ENCODE assay signal across 11 cellular contexts in the genomic region with DNA sequence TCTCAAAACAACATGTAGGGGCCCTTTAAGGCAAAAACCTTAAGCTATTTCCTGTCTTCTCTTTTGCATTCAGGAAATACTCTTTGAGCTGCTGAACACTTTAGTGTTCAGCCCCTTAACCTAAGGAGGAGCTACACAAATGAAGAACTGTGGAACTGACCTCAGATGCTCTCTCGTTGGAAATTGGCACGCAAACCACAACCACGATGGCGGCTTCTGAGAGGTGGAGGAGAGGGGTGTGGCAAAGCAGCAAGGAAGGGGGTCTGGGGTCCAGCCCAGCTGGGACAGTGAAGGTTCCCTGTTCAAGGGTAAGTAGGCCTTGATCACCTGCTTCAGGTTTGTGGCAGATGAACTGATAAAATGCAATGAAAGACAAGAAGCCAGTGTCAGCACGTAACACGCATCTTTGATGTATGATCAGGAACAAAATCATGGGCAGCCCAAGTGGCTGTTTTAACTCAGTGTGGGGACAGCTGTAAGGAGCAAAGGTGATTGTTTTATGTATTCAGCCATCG.
DNase-seq lines count a peak whose midpoint lies in the region; ATAC-seq and TF ChIP-seq lines count a peak whose summit lies in the region.
"Had no signal": no experiment of that assay in that cellular context is flagged by ENCODE, and none has a peak within 500 bp of the region (broad histone marks: within the 10 kb centered on the region; RNA-seq: fewer than 3 reads in every experiment).

No MANE protein-coding gene starts in this region.

- H4K91ac ChIP-seq in trophoblast cell (ENCODE audit: low read depth, low read length) = no peak overlapping the region

- H3K27ac Mint-ChIP-seq in CD4-positive, alpha-beta T cell = peak overlapping the region; percentile 93

- WGBS in trophoblast cell (ENCODE audit: extremely low coverage, insufficient coverage, insufficient read length) = no CpG with 5 or more reads among the region's 7 CpGs

- H4K12ac ChIP-seq in trophoblast cell (ENCODE audit: low read depth, low read length) = no peak overlapping the region

- no peak overlapping the region for H2AFZ ChIP-seq in trophoblast cell (ENCODE audit: insufficient read depth, low read length, poor library complexity)

- TF ChIP-seq CTCF in CD4-positive, alpha-beta T cell (IDR thresholded peaks at IDR 0.05) = no peak
- no peak for TF ChIP-seq CTCF in left ventricle myocardium inferior (IDR thresholded peaks at IDR 0.05; ENCODE audit: borderline replicate concordance)
- TF ChIP-seq CTCF in uterus (IDR thresholded peaks at IDR 0.05) = no peak

- peak overlapping the region; percentile 66 for H3K27ac ChIP-seq in CD4-positive, alpha-beta T cell (ENCODE audit: low read depth, low read length)
- H3K27ac ChIP-seq in rectal smooth muscle tissue (ENCODE audit: low read depth, low read length) (no peak overlapping the region), left ventricle myocardium inferior (replicated peaks) (no peak overlapping the region), uterus (no peak overlapping the region), trophoblast cell (ENCODE audit: low read depth, low read length) (no peak overlapping the region)

- no peak overlapping the region for H3K23ac ChIP-seq in trophoblast cell (ENCODE audit: low read length)

- no peak overlapping the region for H3K4ac ChIP-seq in trophoblast cell (ENCODE audit: low read depth, low read length)

- peaks cover 8% of the 10 kb centered on the region for H3K9me3 ChIP-seq in CD4-positive, alpha-beta T cell (ENCODE audit: control insufficient read depth, low read length)
- H3K9me3 ChIP-seq in left ventricle myocardium inferior (replicated peaks) = peaks cover 14% of the 10 kb centered on the region
- H3K9me3 ChIP-seq in uterus = peaks cover 0 to 3% of the 10 kb centered on the region in 2 donors
- H3K9me3 ChIP-seq in trophoblast cell (ENCODE audit: insufficient read depth, low read depth, low read length) = peaks cover 7% of the 10 kb centered on the region
- H3K9me3 ChIP-seq: BE2C had no signal

- DNase-seq in CD4-positive, alpha-beta T cell = peak; percentile 41 to 73 (median 54)
- DNase-seq in NOMO-1 treated with DMSO at 0.1 percent for 48 hours (lab: John Stamatoyannopoulos, UW; ENCODE audit: unreplicated experiment) (peak; percentile 94), activated T-cell treated with anti-CD3 and anti-CD28 coated beads for 48 hours (ENCODE audit: low read depth) (peak; percentile 53), left ventricle myocardium inferior (no peak), uterus (no peak), trophoblast cell (no peak)
- DNase-seq: BE2C, NCI-H187 treated with DMSO at 0.1 percent for 48 hours had no signal

- no peaks in the 10 kb centered on the region for H3K4me1 ChIP-seq in rectal smooth muscle tissue (ENCODE audit: control insufficient read depth, insufficient read depth, low read length)
- H3K4me1 ChIP-seq in left ventricle myocardium inferior = no peaks in the 10 kb centered on the region
- H3K4me1 ChIP-seq in uterus = no peaks in the 10 kb centered on the region
- H3K4me1 ChIP-seq in trophoblast cell (ENCODE audit: control insufficient read depth in 1 of 2, insufficient read depth in 2 of 2, low read length in 2 of 2) = no peaks in the 10 kb centered on the region

- no peak overlapping the region for H4K8ac ChIP-seq in trophoblast cell (ENCODE audit: low read depth, low read length)

- H3K36me3 ChIP-seq in rectal smooth muscle tissue (ENCODE audit: control insufficient read depth, insufficient read depth, low read length) (no peaks in the 10 kb centered on the region), left ventricle myocardium inferior (no peaks in the 10 kb centered on the region), uterus (no peaks in the 10 kb centered on the region), trophoblast cell (ENCODE audit: control insufficient read depth in 1 of 2, insufficient read depth in 2 of 2, low read length in 2 of 2) (no peaks in the 10 kb centered on the region)
- H3K36me3 ChIP-seq: BE2C had no signal

- peak overlapping the region; percentile 5 for H3K9ac ChIP-seq in rectal smooth muscle tissue (ENCODE audit: low read length)
- no peak overlapping the region for H3K9ac ChIP-seq in trophoblast cell (ENCODE audit: low read length)

- no peaks in the 10 kb centered on the region for H3K79me1 ChIP-seq in trophoblast cell (ENCODE audit: low read length)

- no peak overlapping the region for H2AK5ac ChIP-seq in trophoblast cell (ENCODE audit: low read length)

- H3K79me2 ChIP-seq in trophoblast cell (ENCODE audit: control insufficient read depth, insufficient read depth, low read length, poor library complexity) = no peaks in the 10 kb centered on the region

- no peak overlapping the region for H2BK5ac ChIP-seq in trophoblast cell (ENCODE audit: low read depth, low read length, poor library complexity)

- peaks cover 7% of the 10 kb centered on the region for H3K9me3 Mint-ChIP-seq in CD4-positive, alpha-beta T cell

- H3K27me3 Mint-ChIP-seq in CD4-positive, alpha-beta T cell = no peaks in the 10 kb centered on the region

- H3K4me1 Mint-ChIP-seq in CD4-positive, alpha-beta T cell (ENCODE audit: low read depth) = peaks cover 53% of the 10 kb centered on the region

- no peak overlapping the region for H3K14ac ChIP-seq in trophoblast cell (ENCODE audit: low read length)

- peak overlapping the region; percentile 82 for H3K4me3 Mint-ChIP-seq in CD4-positive, alpha-beta T cell

- CTCF ChIA-PET in CD4-positive, alpha-beta T cell (lab: Charles Lee) = interaction anchor here (0.6 to 1.4 kb wide), 2 partner anchors 25 to 347 kb away, joined by 3 to 5 read pairs; no protein-coding TSS in a partner anchor

- H3K36me3 Mint-ChIP-seq in CD4-positive, alpha-beta T cell (ENCODE audit: low read depth) = no peaks in the 10 kb centered on the region

- no peak overlapping the region for H2BK120ac ChIP-seq in trophoblast cell (ENCODE audit: insufficient read depth, low read length, poor library complexity)

- POLR2A ChIA-PET in CD4-positive, alpha-beta T cell (lab: Charles Lee) = interaction anchor here (0.6 to 3.7 kb wide), 30 partner anchors 9 to 1041 kb away, joined by 3 to 70 read pairs (median 4); a partner anchor contains a TSS

- H2BK12ac ChIP-seq in trophoblast cell (ENCODE audit: low read length) = no peak overlapping the region

- intact Hi-C loops in CD4-positive, alpha-beta T cell (cut with DNase I, micrococcal nuclease) = loop anchor here (1.0 to 5.0 kb wide), 4 partner anchors 22 to 290 kb away; a partner anchor contains a TSS
- intact Hi-C loops in left ventricle myocardium inferior (cut with micrococcal nuclease) = no loop called here
- intact Hi-C loops in uterus (cut with DNase I; ENCODE audit: low total_unique reads) = no loop called here

- no peaks in the 10 kb centered on the region for H3K27me3 ChIP-seq in CD4-positive, alpha-beta T cell (ENCODE audit: control insufficient read depth, insufficient read depth, low read length)
- H3K27me3 ChIP-seq in rectal smooth muscle tissue (ENCODE audit: control insufficient read depth, insufficient read depth, low read length) (no peaks in the 10 kb centered on the region), left ventricle myocardium inferior (ENCODE audit: low read depth) (no peaks in the 10 kb centered on the region), uterus (no peaks in the 10 kb centered on the region), trophoblast cell (ENCODE audit: insufficient read depth, low read length) (no peaks in the 10 kb centered on the region)
- H3K27me3 ChIP-seq: BE2C had no signal

- H3K4me3 ChIP-seq in rectal smooth muscle tissue (ENCODE audit: low read length) (peak overlapping the region; percentile 31), left ventricle myocardium inferior (no peak overlapping the region), uterus (no peak overlapping the region), trophoblast cell (ENCODE audit: low read depth, low read length) (no peak overlapping the region)

- no peak overlapping the region for H3K18ac ChIP-seq in trophoblast cell (ENCODE audit: low read length)

- H3K4me2 ChIP-seq in trophoblast cell (ENCODE audit: low read length) = no peak overlapping the region

- no peak for TF ChIP-seq POLR2A in uterus (IDR thresholded peaks at IDR 0.05)

- peak; percentile 91 for ATAC-seq in CD4-positive, alpha-beta T cell (ENCODE audit: poor library complexity)
- no peak for ATAC-seq in GM18861 (IDR thresholded peaks at IDR 0.05; ENCODE audit: unreplicated experiment)
- ATAC-seq: HCT116 had no signal

Comparison
In these comparisons a context has a peak if more than half of its experiments do, and no peak if none do; other contexts are left out.
1. DNase-seq: peak in CD4-positive, alpha-beta T cell (10 of 10), NOMO-1 treated with DMSO at 0.1 percent for 48 hours (single experiment) and activated T-cell treated with anti-CD3 and anti-CD28 coated beads for 48 hours (single experiment); none in left ventricle myocardium inferior (single experiment), uterus (0 of 2) and trophoblast cell (0 of 2).
2. intact Hi-C loops: an anchor here in CD4-positive, alpha-beta T cell (1.0 to 5.0 kb wide); none called in left ventricle myocardium inferior and uterus.